ENCODE assay signal across 1 cellular context in the genomic region with DNA sequence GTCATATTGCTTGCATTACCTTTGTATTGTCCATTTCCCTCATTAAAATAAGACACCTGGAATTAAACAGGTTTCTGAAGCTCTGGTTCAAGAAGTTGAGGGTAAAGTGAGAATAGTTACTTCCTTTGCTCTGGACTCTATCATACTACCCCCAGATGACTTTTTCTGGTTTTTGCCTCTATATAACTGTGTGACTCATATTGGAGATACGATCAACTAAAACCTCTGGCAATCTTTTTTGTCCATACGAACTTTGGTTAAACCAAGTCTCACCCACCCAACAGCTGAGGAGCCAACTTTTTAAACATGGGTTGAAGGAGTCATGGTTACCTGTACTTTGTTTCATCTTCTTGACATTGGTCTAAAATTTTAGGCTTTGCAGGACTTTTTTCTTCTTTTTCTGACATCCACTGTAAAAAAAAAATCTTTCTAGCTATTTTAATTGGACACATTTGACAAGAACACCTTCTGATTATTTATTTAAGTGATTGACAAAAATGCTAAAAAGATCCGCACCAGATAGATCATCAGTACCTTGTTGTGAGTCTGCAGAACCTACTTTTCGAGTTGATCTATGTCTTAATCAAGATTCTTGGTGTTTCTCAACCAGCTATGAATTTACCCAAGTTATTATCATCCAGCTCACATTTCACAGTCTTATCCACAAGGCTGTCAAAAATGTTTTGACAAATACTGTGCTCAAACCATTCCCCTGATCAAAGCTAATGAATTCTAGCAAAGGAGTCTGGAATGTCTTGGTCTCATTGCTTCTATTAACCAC.
TF ChIP-seq lines count a peak whose summit lies in the region.

No MANE protein-coding gene starts in this region.

TF ChIP-seq in GM23338, 12 proteins besides CTCF, POLR2A, EP300 and RAD21 (continued from another document):
- TF ChIP-seq, protein P1, sequence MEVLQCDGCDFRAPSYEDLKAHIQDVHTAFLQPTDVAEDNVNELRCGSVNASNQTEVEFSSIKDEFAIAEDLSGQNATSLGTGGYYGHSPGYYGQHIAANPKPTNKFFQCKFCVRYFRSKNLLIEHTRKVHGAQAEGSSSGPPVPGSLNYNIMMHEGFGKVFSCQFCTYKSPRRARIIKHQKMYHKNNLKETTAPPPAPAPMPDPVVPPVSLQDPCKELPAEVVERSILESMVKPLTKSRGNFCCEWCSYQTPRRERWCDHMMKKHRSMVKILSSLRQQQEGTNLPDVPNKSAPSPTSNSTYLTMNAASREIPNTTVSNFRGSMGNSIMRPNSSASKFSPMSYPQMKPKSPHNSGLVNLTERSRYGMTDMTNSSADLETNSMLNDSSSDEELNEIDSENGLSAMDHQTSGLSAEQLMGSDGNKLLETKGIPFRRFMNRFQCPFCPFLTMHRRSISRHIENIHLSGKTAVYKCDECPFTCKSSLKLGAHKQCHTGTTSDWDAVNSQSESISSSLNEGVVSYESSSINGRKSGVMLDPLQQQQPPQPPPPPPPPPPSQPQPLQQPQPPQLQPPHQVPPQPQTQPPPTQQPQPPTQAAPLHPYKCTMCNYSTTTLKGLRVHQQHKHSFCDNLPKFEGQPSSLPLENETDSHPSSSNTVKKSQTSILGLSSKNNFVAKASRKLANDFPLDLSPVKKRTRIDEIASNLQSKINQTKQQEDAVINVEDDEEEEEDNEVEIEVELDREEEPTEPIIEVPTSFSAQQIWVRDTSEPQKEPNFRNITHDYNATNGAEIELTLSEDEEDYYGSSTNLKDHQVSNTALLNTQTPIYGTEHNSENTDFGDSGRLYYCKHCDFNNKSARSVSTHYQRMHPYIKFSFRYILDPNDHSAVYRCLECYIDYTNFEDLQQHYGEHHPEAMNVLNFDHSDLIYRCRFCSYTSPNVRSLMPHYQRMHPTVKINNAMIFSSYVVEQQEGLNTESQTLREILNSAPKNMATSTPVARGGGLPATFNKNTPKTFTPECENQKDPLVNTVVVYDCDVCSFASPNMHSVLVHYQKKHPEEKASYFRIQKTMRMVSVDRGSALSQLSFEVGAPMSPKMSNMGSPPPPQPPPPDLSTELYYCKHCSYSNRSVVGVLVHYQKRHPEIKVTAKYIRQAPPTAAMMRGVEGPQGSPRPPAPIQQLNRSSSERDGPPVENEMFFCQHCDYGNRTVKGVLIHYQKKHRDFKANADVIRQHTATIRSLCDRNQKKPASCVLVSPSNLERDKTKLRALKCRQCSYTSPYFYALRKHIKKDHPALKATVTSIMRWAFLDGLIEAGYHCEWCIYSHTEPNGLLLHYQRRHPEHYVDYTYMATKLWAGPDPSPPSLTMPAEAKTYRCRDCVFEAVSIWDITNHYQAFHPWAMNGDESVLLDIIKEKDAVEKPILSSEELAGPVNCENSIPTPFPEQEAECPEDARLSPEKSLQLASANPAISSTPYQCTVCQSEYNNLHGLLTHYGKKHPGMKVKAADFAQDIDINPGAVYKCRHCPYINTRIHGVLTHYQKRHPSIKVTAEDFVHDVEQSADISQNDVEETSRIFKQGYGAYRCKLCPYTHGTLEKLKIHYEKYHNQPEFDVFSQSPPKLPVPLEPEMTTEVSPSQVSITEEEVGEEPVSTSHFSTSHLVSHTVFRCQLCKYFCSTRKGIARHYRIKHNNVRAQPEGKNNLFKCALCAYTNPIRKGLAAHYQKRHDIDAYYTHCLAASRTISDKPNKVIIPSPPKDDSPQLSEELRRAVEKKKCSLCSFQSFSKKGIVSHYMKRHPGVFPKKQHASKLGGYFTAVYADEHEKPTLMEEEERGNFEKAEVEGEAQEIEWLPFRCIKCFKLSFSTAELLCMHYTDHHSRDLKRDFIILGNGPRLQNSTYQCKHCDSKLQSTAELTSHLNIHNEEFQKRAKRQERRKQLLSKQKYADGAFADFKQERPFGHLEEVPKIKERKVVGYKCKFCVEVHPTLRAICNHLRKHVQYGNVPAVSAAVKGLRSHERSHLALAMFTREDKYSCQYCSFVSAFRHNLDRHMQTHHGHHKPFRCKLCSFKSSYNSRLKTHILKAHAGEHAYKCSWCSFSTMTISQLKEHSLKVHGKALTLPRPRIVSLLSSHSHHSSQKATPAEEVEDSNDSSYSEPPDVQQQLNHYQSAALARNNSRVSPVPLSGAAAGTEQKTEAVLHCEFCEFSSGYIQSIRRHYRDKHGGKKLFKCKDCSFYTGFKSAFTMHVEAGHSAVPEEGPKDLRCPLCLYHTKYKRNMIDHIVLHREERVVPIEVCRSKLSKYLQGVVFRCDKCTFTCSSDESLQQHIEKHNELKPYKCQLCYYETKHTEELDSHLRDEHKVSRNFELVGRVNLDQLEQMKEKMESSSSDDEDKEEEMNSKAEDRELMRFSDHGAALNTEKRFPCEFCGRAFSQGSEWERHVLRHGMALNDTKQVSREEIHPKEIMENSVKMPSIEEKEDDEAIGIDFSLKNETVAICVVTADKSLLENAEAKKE (CRISPR knock-in tag; IDR thresholded peaks at IDR 0.05): no peak
- TF ChIP-seq JUNB (IDR thresholded peaks at IDR 0.05; ENCODE audit: unreplicated experiment): no peak
